ENCODE assay signal across 1 cellular context in the genomic region with DNA sequence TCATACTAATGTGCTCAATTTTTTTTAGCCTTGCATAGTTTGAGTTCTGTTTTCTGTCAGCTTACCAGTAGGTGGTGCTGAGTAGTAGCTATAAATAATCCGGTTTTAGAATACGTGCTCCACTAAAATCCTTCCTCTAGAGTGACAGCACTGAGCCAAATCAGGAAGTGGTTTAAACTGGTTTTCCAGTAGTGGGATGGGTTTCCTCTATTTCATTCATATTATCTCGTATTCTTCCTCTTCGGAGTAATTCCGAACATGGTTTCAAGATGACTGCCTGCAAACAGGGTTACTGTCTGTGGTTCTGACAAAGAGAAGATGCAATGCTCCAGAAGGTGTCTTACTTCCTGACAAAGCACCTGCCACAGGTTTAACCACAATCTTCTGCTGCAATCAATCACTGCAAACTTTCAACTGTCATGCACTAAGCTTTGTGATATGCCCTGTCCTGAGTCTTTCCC.
TF ChIP-seq lines count a peak whose summit lies in the region.

No MANE protein-coding gene starts in this region.

TF ChIP-seq in GM12878, 131 proteins besides CTCF, POLR2A, EP300 and RAD21 (continued from another document):
- TF ChIP-seq, protein P1, sequence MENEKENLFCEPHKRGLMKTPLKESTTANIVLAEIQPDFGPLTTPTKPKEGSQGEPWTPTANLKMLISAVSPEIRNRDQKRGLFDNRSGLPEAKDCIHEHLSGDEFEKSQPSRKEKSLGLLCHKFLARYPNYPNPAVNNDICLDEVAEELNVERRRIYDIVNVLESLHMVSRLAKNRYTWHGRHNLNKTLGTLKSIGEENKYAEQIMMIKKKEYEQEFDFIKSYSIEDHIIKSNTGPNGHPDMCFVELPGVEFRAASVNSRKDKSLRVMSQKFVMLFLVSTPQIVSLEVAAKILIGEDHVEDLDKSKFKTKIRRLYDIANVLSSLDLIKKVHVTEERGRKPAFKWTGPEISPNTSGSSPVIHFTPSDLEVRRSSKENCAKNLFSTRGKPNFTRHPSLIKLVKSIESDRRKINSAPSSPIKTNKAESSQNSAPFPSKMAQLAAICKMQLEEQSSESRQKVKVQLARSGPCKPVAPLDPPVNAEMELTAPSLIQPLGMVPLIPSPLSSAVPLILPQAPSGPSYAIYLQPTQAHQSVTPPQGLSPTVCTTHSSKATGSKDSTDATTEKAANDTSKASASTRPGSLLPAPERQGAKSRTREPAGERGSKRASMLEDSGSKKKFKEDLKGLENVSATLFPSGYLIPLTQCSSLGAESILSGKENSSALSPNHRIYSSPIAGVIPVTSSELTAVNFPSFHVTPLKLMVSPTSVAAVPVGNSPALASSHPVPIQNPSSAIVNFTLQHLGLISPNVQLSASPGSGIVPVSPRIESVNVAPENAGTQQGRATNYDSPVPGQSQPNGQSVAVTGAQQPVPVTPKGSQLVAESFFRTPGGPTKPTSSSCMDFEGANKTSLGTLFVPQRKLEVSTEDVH (IDR thresholded peaks at IDR 0.05; ENCODE audit: low read depth, partially characterized antibody), result no peak
- TF ChIP-seq, protein P2, sequence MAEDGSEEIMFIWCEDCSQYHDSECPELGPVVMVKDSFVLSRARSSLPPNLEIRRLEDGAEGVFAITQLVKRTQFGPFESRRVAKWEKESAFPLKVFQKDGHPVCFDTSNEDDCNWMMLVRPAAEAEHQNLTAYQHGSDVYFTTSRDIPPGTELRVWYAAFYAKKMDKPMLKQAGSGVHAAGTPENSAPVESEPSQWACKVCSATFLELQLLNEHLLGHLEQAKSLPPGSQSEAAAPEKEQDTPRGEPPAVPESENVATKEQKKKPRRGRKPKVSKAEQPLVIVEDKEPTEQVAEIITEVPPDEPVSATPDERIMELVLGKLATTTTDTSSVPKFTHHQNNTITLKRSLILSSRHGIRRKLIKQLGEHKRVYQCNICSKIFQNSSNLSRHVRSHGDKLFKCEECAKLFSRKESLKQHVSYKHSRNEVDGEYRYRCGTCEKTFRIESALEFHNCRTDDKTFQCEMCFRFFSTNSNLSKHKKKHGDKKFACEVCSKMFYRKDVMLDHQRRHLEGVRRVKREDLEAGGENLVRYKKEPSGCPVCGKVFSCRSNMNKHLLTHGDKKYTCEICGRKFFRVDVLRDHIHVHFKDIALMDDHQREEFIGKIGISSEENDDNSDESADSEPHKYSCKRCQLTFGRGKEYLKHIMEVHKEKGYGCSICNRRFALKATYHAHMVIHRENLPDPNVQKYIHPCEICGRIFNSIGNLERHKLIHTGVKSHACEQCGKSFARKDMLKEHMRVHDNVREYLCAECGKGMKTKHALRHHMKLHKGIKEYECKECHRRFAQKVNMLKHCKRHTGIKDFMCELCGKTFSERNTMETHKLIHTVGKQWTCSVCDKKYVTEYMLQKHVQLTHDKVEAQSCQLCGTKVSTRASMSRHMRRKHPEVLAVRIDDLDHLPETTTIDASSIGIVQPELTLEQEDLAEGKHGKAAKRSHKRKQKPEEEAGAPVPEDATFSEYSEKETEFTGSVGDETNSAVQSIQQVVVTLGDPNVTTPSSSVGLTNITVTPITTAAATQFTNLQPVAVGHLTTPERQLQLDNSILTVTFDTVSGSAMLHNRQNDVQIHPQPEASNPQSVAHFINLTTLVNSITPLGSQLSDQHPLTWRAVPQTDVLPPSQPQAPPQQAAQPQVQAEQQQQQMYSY (CRISPR knock-in tag; IDR thresholded peaks at IDR 0.05), result no peak
- no peak for TF ChIP-seq ZNF207 (IDR thresholded peaks at IDR 0.05; ENCODE audit: borderline replicate concordance)
- TF ChIP-seq SUZ12 (IDR thresholded peaks at IDR 0.05; ENCODE audit: unreplicated experiment), result no peak
- TF ChIP-seq, protein P3, sequence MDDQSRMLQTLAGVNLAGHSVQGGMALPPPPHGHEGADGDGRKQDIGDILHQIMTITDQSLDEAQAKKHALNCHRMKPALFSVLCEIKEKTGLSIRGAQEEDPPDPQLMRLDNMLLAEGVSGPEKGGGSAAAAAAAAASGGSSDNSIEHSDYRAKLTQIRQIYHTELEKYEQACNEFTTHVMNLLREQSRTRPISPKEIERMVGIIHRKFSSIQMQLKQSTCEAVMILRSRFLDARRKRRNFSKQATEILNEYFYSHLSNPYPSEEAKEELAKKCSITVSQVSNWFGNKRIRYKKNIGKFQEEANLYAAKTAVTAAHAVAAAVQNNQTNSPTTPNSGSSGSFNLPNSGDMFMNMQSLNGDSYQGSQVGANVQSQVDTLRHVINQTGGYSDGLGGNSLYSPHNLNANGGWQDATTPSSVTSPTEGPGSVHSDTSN (IDR thresholded peaks at IDR 0.05; ENCODE audit: insufficient replicate concordance, low read depth, low read length), result peak; percentile 81
- peak; percentile 38 for TF ChIP-seq MEF2B (IDR thresholded peaks at IDR 0.05; ENCODE audit: partially characterized antibody, poor library complexity, severe bottlenecking)
- TF ChIP-seq BMI1 (IDR thresholded peaks at IDR 0.05; ENCODE audit: borderline replicate concordance), result no peak
- TF ChIP-seq NBN (IDR thresholded peaks at IDR 0.05), result no peak
- TF ChIP-seq NRF1 (conservative IDR thresholded peaks at IDR 0.05; ENCODE audit: low read depth, low read length), result no peak
- TF ChIP-seq ATF7 (IDR thresholded peaks at IDR 0.05; ENCODE audit: low read depth), result 0 out of 2 replicates have a peak, but pooled peaks have one; percentile 24
